Comparison of ENCODE assay signal across 18 cellular contexts in the genomic region with DNA sequence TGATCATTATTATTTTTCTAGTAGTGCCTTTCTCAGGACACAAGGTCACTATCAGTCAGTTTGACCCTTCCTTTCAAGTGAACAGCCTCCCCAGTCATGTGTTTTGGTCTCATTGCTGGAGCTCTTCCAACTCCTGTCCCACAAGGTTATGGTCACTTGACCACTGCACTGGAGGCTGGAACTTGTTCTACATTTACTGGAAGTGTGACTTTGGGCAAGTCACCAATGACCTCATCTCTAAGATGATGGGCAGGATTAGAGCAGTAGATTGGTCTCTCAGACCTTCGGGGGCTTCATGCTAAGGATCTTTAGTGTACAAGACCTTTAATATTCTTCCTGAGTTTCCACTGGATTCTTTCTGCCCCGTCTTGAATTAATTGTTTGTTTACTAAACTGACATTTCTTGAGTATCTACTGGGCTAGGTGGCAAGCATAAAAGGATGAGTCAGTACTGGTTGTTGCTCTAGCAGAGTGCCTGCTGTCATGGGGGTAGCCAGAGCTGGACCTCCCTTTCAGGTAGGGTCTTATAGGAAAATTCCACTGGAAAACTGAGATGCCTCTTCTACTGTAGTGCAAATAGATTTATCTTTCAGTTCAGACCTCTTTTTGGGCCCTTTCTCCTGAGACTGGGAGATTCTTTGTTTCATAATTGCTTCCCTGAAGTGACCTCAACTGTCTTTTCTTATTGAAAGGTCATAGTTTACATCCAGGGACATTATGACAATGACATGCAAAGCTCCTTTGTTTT.
DNase-seq lines count a peak whose midpoint lies in the region; ATAC-seq and TF ChIP-seq lines count a peak whose summit lies in the region.
"Had no signal": no experiment of that assay in that cellular context is flagged by ENCODE, and none has a peak within 500 bp of the region (broad histone marks: within the 10 kb centered on the region; RNA-seq: fewer than 3 reads in every experiment).

No MANE protein-coding gene starts in this region.

- intact Hi-C loops in thyroid gland (cut with DNase I): no loop called here

- no peaks in the 10 kb centered on the region for H3K27me3 Mint-ChIP-seq in T-helper 1 cell treated with Interleukin-12 subunit alpha and Interleukin-12 subunit beta and Interleukin-4 antibody, amounts not matched to agents 30 μg/mL and 1 μg/mL, for 36 hours (ENCODE audit: low read depth)
- H3K27me3 Mint-ChIP-seq in WTC11 (ENCODE audit: low read depth): no peaks in the 10 kb centered on the region
- H3K27me3 Mint-ChIP-seq: activated T-cell treated with anti-CD3 and anti-CD28 coated beads, Interleukin-2, amount 50 U/mL, for 24 hours; effector memory CD8-positive, alpha-beta T cell had no signal

- H3K27ac ChIP-seq in right atrium auricular region (peak overlapping the region; percentile 20 to 56), thyroid gland (peak overlapping the region in 1 of 3 donors; percentile 31)
- H3K27ac ChIP-seq: SJCRH30 had no signal

- H3K4me3 Mint-ChIP-seq in T-helper 1 cell treated with Interleukin-12 subunit alpha and Interleukin-12 subunit beta and Interleukin-4 antibody, amounts not matched to agents 30 μg/mL and 1 μg/mL, for 36 hours: no peak overlapping the region
- peak overlapping the region; percentile 16 for H3K4me3 Mint-ChIP-seq in WTC11
- H3K4me3 Mint-ChIP-seq: activated T-cell treated with anti-CD3 and anti-CD28 coated beads, Interleukin-2, amount 50 U/mL, for 24 hours; effector memory CD8-positive, alpha-beta T cell had no signal

- TF ChIP-seq CTCF in WTC11 (IDR thresholded peaks at IDR 0.05) (no peak), right atrium auricular region (IDR thresholded peaks at IDR 0.05) (no peak), thyroid gland (IDR thresholded peaks at IDR 0.05) (no peak)

- TF ChIP-seq POLR2A in thyroid gland (IDR thresholded peaks at IDR 0.05): no peak

- DNase-seq in T-helper 1 cell: no peak
- DNase-seq in WTC11 (ENCODE audit: low spot score): no peak
- no peak for DNase-seq in right atrium auricular region (ENCODE audit: low spot score)
- peak; percentile 56 to 57 for DNase-seq in thyroid gland
- DNase-seq in HK-2 (ENCODE audit: unreplicated experiment): no peak
- no peak for DNase-seq in NCI-H1105 treated with DMSO at 0.1 percent for 48 hours (lab: John Stamatoyannopoulos, UW)
- DNase-seq: activated T-cell treated with anti-CD3 and anti-CD28 coated beads, Interleukin-2, amount 50 U/mL, for 24 hours; DMS79 treated with DMSO at 0.1 percent for 48 hours; effector memory CD8-positive, alpha-beta T cell; glutamatergic neuron; NCI-H1417; NCI-H82; SJCRH30; stimulated activated CD4-positive, alpha-beta T cell treated with anti-CD3 and anti-CD28 coated beads, Interleukin-12 subunit alpha, Interleukin-12 subunit beta, amount 100 ng/mL, for 4 hours; trophoblast cell had no signal

- ATAC-seq in WTC11 (peak; percentile 82), HG03342 (IDR thresholded peaks at IDR 0.05; ENCODE audit: unreplicated experiment) (no peak)
- ATAC-seq: activated CD4-positive, CD25-positive, alpha-beta regulatory T cell treated with anti-CD3 and anti-CD28 coated beads, Interleukin-2, amount 50 U/mL, for 24 hours; effector memory CD8-positive, alpha-beta T cell had no signal

- peaks cover 18% of the 10 kb centered on the region for H3K36me3 Mint-ChIP-seq in T-helper 1 cell treated with Interleukin-12 subunit alpha and Interleukin-12 subunit beta and Interleukin-4 antibody, amounts not matched to agents 30 μg/mL and 1 μg/mL, for 36 hours (ENCODE audit: low read depth)
- no peaks in the 10 kb centered on the region for H3K36me3 Mint-ChIP-seq in WTC11

- peak overlapping the region; percentile 2 for H3K27ac Mint-ChIP-seq in T-helper 1 cell treated with Interleukin-12 subunit alpha and Interleukin-12 subunit beta and Interleukin-4 antibody, amounts not matched to agents 30 μg/mL and 1 μg/mL, for 36 hours
- peak overlapping the region; percentile 97 for H3K27ac Mint-ChIP-seq in WTC11
- H3K27ac Mint-ChIP-seq: activated T-cell treated with anti-CD3 and anti-CD28 coated beads, Interleukin-2, amount 50 U/mL, for 24 hours; effector memory CD8-positive, alpha-beta T cell had no signal

- H3K9me3 Mint-ChIP-seq in T-helper 1 cell treated with Interleukin-12 subunit alpha and Interleukin-12 subunit beta and Interleukin-4 antibody, amounts not matched to agents 30 μg/mL and 1 μg/mL, for 36 hours: no peaks in the 10 kb centered on the region
- no peaks in the 10 kb centered on the region for H3K9me3 Mint-ChIP-seq in WTC11
- H3K9me3 Mint-ChIP-seq: activated T-cell treated with anti-CD3 and anti-CD28 coated beads, Interleukin-2, amount 50 U/mL, for 24 hours; effector memory CD8-positive, alpha-beta T cell had no signal

- H3K4me1 Mint-ChIP-seq in T-helper 1 cell treated with Interleukin-12 subunit alpha and Interleukin-12 subunit beta and Interleukin-4 antibody, amounts not matched to agents 30 μg/mL and 1 μg/mL, for 36 hours (ENCODE audit: low read depth): peaks cover 26% of the 10 kb centered on the region
- peaks cover 53% of the 10 kb centered on the region for H3K4me1 Mint-ChIP-seq in WTC11

- POLR2A ChIA-PET in WTC11 (lab: Charles Lee): interaction anchor here (0.5 kb wide), 1 partner anchor 24 kb away, joined by 4 read pairs; no protein-coding TSS in a partner anchor

- H3K9me3 ChIP-seq in right atrium auricular region: no peaks in the 10 kb centered on the region
- no peaks in the 10 kb centered on the region for H3K9me3 ChIP-seq in thyroid gland
- H3K9me3 ChIP-seq: SJCRH30 had no signal

- CTCF ChIA-PET in WTC11 (lab: Charles Lee): interaction anchor here (1.0 to 3.0 kb wide), 8 partner anchors 17 to 232 kb away, joined by 3 to 20 read pairs (median 8); no protein-coding TSS in a partner anchor

- H3K4me3 ChIP-seq in right atrium auricular region (no peak overlapping the region), thyroid gland (replicated peaks in 1 of 3) (no peak overlapping the region)
- H3K4me3 ChIP-seq: SJCRH30 had no signal

- H3K4me1 ChIP-seq in right atrium auricular region (peaks cover 0 to 15% of the 10 kb centered on the region in 2 donors), thyroid gland (peaks cover 5 to 32% of the 10 kb centered on the region in 2 donors)
- H3K4me1 ChIP-seq: SJCRH30 had no signal

- H3K36me3 ChIP-seq in right atrium auricular region: no peaks in the 10 kb centered on the region
- no peaks in the 10 kb centered on the region for H3K36me3 ChIP-seq in thyroid gland
- H3K36me3 ChIP-seq: SJCRH30 had no signal

- H3K27me3 ChIP-seq in right atrium auricular region (no peaks in the 10 kb centered on the region), thyroid gland (no peaks in the 10 kb centered on the region)
- H3K27me3 ChIP-seq: SJCRH30 had no signal

- WGBS in thyroid gland, 2 donors: 71 to 87% methylated on average over 2 of the region's 2 CpGs

TF ChIP-seq in WTC11, 78 proteins besides CTCF, POLR2A, EP300 and RAD21:
- TF ChIP-seq TEAD1 (CRISPR knock-in tag; IDR thresholded peaks at IDR 0.05) (0 out of 2 replicates have a peak, but pooled peaks have one; percentile 11), ZNF232 (CRISPR knock-in tag; IDR thresholded peaks at IDR 0.05) (no peak)
TF ChIP-seq in WTC11: peak in this region for 1.

Comparison
In these comparisons a context has a peak if more than half of its experiments do, and no peak if none do; other contexts are left out.
1. DNase-seq: peak in thyroid gland (2 of 2); none in T-helper 1 cell (0 of 5), WTC11 (single experiment), right atrium auricular region (single experiment), HK-2 (single experiment) and NCI-H1105 treated with DMSO at 0.1 percent for 48 hours (single experiment).